11 cellular contexts compared by ENCODE assay signal in genomic region chr4:80611366-80611765, GRCh38.
DNase-seq lines count a peak whose midpoint lies in the region; ATAC-seq and TF ChIP-seq lines count a peak whose summit lies in the region.
"Had no signal": no experiment of that assay in that cellular context is flagged by ENCODE, and none has a peak within 500 bp of the region (broad histone marks: within the 10 kb centered on the region; RNA-seq: fewer than 3 reads in every experiment).

No MANE protein-coding gene starts in this region.

- H4K5ac ChIP-seq in H9 (ENCODE audit: insufficient read length, low read depth, low read length): no peak overlapping the region

- H3K36me3 ChIP-seq in SU-DHL-6 (ENCODE audit: low read length) (0 out of 2 replicates have a peak, but pooled peaks cover 3% of the 10 kb centered on the region), esophagus muscularis mucosa (no peaks in the 10 kb centered on the region)

- H3K36me3 Mint-ChIP-seq in activated naive CD4-positive, alpha-beta T cell treated with anti-CD3 and anti-CD28 coated beads, Interleukin-2, amount 10 ng/mL, durations not matched to agents 7 days and 5 days: no peaks in the 10 kb centered on the region
- H3K36me3 Mint-ChIP-seq in H9 (ENCODE audit: insufficient read depth in 1 of 3, low read depth in 3 of 3): no peaks in the 10 kb centered on the region
- H3K36me3 Mint-ChIP-seq: CD4-positive, alpha-beta memory T cell had no signal

- H3K27ac ChIP-seq in SU-DHL-6 (ENCODE audit: low read depth, low read length) (peak overlapping the region; percentile 100), esophagus muscularis mucosa (replicated peaks in 1 of 4) (no peak overlapping the region), H9 (ENCODE audit: insufficient read length, low read depth, low read length) (no peak overlapping the region)

- H3K4me1 Mint-ChIP-seq in activated naive CD4-positive, alpha-beta T cell treated with anti-CD3 and anti-CD28 coated beads, Interleukin-2, amount 10 ng/mL, durations not matched to agents 7 days and 5 days: no peaks in the 10 kb centered on the region
- peaks cover 7 to 8% of the 10 kb centered on the region in 2 experiments for H3K4me1 Mint-ChIP-seq in H9

- H3K18ac ChIP-seq in H9 (ENCODE audit: insufficient read length, low read depth, low read length): no peak overlapping the region

- no peak overlapping the region for H2BK15ac ChIP-seq in H9 (ENCODE audit: low read depth, low read length)

- H3K4me3 ChIP-seq in SU-DHL-6 (ENCODE audit: insufficient read depth, low read length, poor library complexity, severe bottlenecking): no peak overlapping the region
- H3K4me3 ChIP-seq in esophagus muscularis mucosa: no peak overlapping the region
- H3K4me3 ChIP-seq: GM23338 had no signal

- no peaks in the 10 kb centered on the region for H3K79me2 ChIP-seq in SU-DHL-6 (ENCODE audit: insufficient read depth, low read length)
- no peaks in the 10 kb centered on the region for H3K79me2 ChIP-seq in H9 (ENCODE audit: insufficient read depth, low read length)

- H2AFZ ChIP-seq in SU-DHL-6 (ENCODE audit: low read depth, low read length, severe bottlenecking) (no peak overlapping the region), H9 (ENCODE audit: low read length) (no peak overlapping the region)
- H2AFZ ChIP-seq: GM23338 had no signal

- H3K23ac ChIP-seq in H9 (ENCODE audit: insufficient read length, low read depth, low read length): no peak overlapping the region

- no peaks in the 10 kb centered on the region for H3K9me2 ChIP-seq in SU-DHL-6 (replicated peaks; ENCODE audit: insufficient read depth, low read length)

- no peak for TF ChIP-seq EP300 in esophagus muscularis mucosa (IDR thresholded peaks at IDR 0.05)

- H3K4me3 Mint-ChIP-seq in activated naive CD4-positive, alpha-beta T cell treated with anti-CD3 and anti-CD28 coated beads, Interleukin-2, amount 10 ng/mL, durations not matched to agents 7 days and 5 days: no peak overlapping the region
- H3K4me3 Mint-ChIP-seq in H9: no peak overlapping the region
- H3K4me3 Mint-ChIP-seq: CD4-positive, alpha-beta memory T cell; GM23338 had no signal

- TF ChIP-seq CTCF in SU-DHL-6 (IDR thresholded peaks at IDR 0.05; ENCODE audit: insufficient read depth, low read length, poor library complexity, severe bottlenecking) (no peak), esophagus muscularis mucosa (IDR thresholded peaks at IDR 0.05) (no peak), H9 (conservative IDR thresholded peaks at IDR 0.05) (no peak)

- H3K9ac ChIP-seq in SU-DHL-6 (ENCODE audit: low read length) (peak overlapping the region; percentile 48), H9 (ENCODE audit: extremely low read depth, insufficient read length, low read length) (no peak overlapping the region)

- H3F3A ChIP-seq in SU-DHL-6 (ENCODE audit: insufficient read depth): peaks cover 31% of the 10 kb centered on the region

- H2BK20ac ChIP-seq in H9 (ENCODE audit: low read depth, low read length, poor library complexity, severe bottlenecking): no peak overlapping the region

- H3K9me3 ChIP-seq in SU-DHL-6 (ENCODE audit: insufficient read depth, low read length) (no peaks in the 10 kb centered on the region), esophagus muscularis mucosa (no peaks in the 10 kb centered on the region), H9 (ENCODE audit: control insufficient read depth, low read depth, low read length) (no peaks in the 10 kb centered on the region)

- ATAC-seq in GM18502 (IDR thresholded peaks at IDR 0.05; ENCODE audit: poor library complexity, unreplicated experiment) (peak; percentile 62), GM21529 (IDR thresholded peaks at IDR 0.05; ENCODE audit: unreplicated experiment) (peak; percentile 60), HG03280 (IDR thresholded peaks at IDR 0.05; ENCODE audit: unreplicated experiment) (peak; percentile 47)
- ATAC-seq: GM23338 had no signal

- no peak overlapping the region for H3K14ac ChIP-seq in H9 (ENCODE audit: insufficient read depth, low read length)

- no peak overlapping the region for H4K91ac ChIP-seq in H9 (ENCODE audit: insufficient read length, low read depth, low read length)

- H3K4ac ChIP-seq in H9 (ENCODE audit: low read depth, low read length): no peak overlapping the region

- H3K27me3 ChIP-seq in SU-DHL-6 (ENCODE audit: low read length): no peaks in the 10 kb centered on the region
- no peaks in the 10 kb centered on the region for H3K27me3 ChIP-seq in esophagus muscularis mucosa
- H3K27me3 ChIP-seq in H9 (ENCODE audit: insufficient read depth, low read length): no peaks in the 10 kb centered on the region

- no peak overlapping the region for H2AK5ac ChIP-seq in H9 (ENCODE audit: insufficient read length, low read length)

- H2BK12ac ChIP-seq in H9 (ENCODE audit: insufficient read length, low read depth, low read length): no peak overlapping the region

- no peak overlapping the region for H2BK120ac ChIP-seq in H9 (ENCODE audit: low read depth, low read length, poor library complexity, severe bottlenecking)

- H3K27ac Mint-ChIP-seq in activated naive CD4-positive, alpha-beta T cell treated with anti-CD3 and anti-CD28 coated beads, Interleukin-2, amount 10 ng/mL, durations not matched to agents 7 days and 5 days: no peak overlapping the region
- no peak overlapping the region for H3K27ac Mint-ChIP-seq in H9
- H3K27ac Mint-ChIP-seq: CD4-positive, alpha-beta memory T cell; GM23338 had no signal

- WGBS in esophagus muscularis mucosa: 57% methylated on average over 3 of the region's 3 CpGs
- WGBS in H9 (ENCODE audit: extremely low coverage, insufficient read length, low lambda C conversion rate): no CpG with 5 or more reads among the region's 3 CpGs

- CTCF ChIA-PET in activated naive CD4-positive, alpha-beta T cell treated with anti-CD3 and anti-CD28 coated beads, Interleukin-2, amount 10 ng/mL, durations not matched to agents 7 days and 5 days (lab: Charles Lee): no interaction called here

- TF ChIP-seq POLR2A in esophagus muscularis mucosa (IDR thresholded peaks at IDR 0.05; ENCODE audit: low read depth): no peak

- no peak overlapping the region for H3T11ph ChIP-seq in H9 (ENCODE audit: low read length)

- H3K23me2 ChIP-seq in H9 (ENCODE audit: insufficient read length, low read depth, low read length, poor library complexity, severe bottlenecking): no peaks in the 10 kb centered on the region

- H2BK5ac ChIP-seq in H9 (ENCODE audit: insufficient read length, low read length): no peak overlapping the region

- no peaks in the 10 kb centered on the region for H3K27me3 Mint-ChIP-seq in activated naive CD4-positive, alpha-beta T cell treated with anti-CD3 and anti-CD28 coated beads, Interleukin-2, amount 10 ng/mL, durations not matched to agents 7 days and 5 days
- H3K27me3 Mint-ChIP-seq in H9 (ENCODE audit: low read depth): peaks cover 3% of the 10 kb centered on the region

- H3K4me1 ChIP-seq in esophagus muscularis mucosa (peaks cover 0 to 9% (median 0%) of the 10 kb centered on the region in 4 donors), H9 (ENCODE audit: insufficient read depth, low read length) (no peaks in the 10 kb centered on the region)

- H3K4me2 ChIP-seq in SU-DHL-6 (ENCODE audit: low read depth, low read length, poor library complexity, severe bottlenecking) (peak overlapping the region; percentile 92), H9 (ENCODE audit: insufficient read depth, insufficient read length, low read length) (no peak overlapping the region)
- H3K4me2 ChIP-seq: GM23338 had no signal

- intact Hi-C loops in esophagus muscularis mucosa (cut with DNase I): loop anchor here (10.0 kb wide), 1 partner anchor 433 kb away; no protein-coding TSS in a partner anchor

- no peak for DNase-seq in esophagus muscularis mucosa (ENCODE audit: extremely low spot score)
- no peak for DNase-seq in activated CD4-positive, alpha-beta T cell treated with anti-CD3 and anti-CD28 coated beads, Interleukin-2, amount 50 U/mL, for 1 hour
- DNase-seq in activated naive CD4-positive, alpha-beta T cell treated with anti-CD3 and anti-CD28 coated beads, Interleukin-2, amount 10 ng/mL, durations not matched to agents 7 days and 5 days: no peak
- DNase-seq in H9: no peak
- DNase-seq: CD4-positive, alpha-beta memory T cell; NCI-H2171 treated with DMSO at 0.1 percent for 48 hours had no signal

- no peaks in the 10 kb centered on the region for H3K9me3 Mint-ChIP-seq in activated naive CD4-positive, alpha-beta T cell treated with anti-CD3 and anti-CD28 coated beads, Interleukin-2, amount 10 ng/mL, durations not matched to agents 7 days and 5 days
- no peaks in the 10 kb centered on the region for H3K9me3 Mint-ChIP-seq in H9
- H3K9me3 Mint-ChIP-seq: GM23338 had no signal

- H3K56ac ChIP-seq in H9 (ENCODE audit: insufficient read length, low read depth, low read length): no peak overlapping the region

- no peaks in the 10 kb centered on the region for H4K20me1 ChIP-seq in SU-DHL-6 (ENCODE audit: low read depth, low read length)
- H4K20me1 ChIP-seq in H9 (ENCODE audit: control insufficient read depth, insufficient read depth, insufficient read length): no peaks in the 10 kb centered on the region

- no peak overlapping the region for H4K8ac ChIP-seq in H9 (replicated peaks; ENCODE audit: insufficient read length, low read depth, low read length)

- no peaks in the 10 kb centered on the region for H3K79me1 ChIP-seq in H9 (ENCODE audit: insufficient read depth, low read depth, low read length, poor library complexity, severe bottlenecking)
